22 cellular contexts compared by ENCODE assay signal in the genomic region with DNA sequence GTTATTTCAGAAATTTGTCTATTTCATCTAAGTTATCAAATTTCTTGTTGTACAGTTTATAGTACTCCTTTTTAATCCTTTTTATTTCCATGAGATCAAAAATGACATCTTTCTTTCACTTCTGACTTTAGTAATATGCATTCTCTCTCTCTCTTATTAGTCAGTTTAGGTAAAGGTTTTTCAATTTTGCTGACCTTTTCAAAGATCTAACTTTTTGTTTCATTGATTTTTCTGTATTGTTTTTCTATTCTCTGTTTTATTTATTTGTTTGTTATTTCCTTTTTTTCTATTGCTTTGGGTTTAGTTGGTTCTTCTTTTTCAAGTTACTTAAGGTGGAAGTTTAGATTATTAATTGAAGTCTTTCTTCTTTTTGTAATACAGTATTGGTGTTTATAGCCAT.
DNase-seq lines count a peak whose midpoint lies in the region; ATAC-seq, FAIRE-seq and TF ChIP-seq lines count a peak whose summit lies in the region.
"Had no signal": no experiment of that assay in that cellular context is flagged by ENCODE, and none has a peak within 500 bp of the region (broad histone marks: within the 10 kb centered on the region; RNA-seq: fewer than 3 reads in every experiment).

No MANE protein-coding gene starts in this region.

- no peak overlapping the region for H2BK15ac ChIP-seq in IMR-90 (ENCODE audit: low read depth, low read length)

- POLR2A ChIA-PET in A549 (lab: Yijun Ruan, JAX) (no interaction called here), IMR-90 (lab: Charles Lee; ENCODE audit: unreplicated experiment) (no interaction called here)

- no peaks in the 10 kb centered on the region for H3K36me3 ChIP-seq in IMR-90 (ENCODE audit: control insufficient read depth, insufficient read depth, low read length)
- H3K36me3 ChIP-seq: BLaER1 treated with 17β-estradiol and CSF1 and Interleukin-3, amounts not matched to agents 10 nM and 100 nM had no signal

- H3K9me3 Mint-ChIP-seq in activated T-cell treated with anti-CD3 and anti-CD28 coated beads, Interleukin-2, amount 50 U/mL, for 4 hours = peaks cover 3% of the 10 kb centered on the region

- H3K4me1 ChIP-seq in A549 (no peaks in the 10 kb centered on the region; the same call in 2 of the 3 replicates), IMR-90 (ENCODE audit: control insufficient read depth, insufficient read depth, low read length) (no peaks in the 10 kb centered on the region)
- H3K4me1 ChIP-seq: Caco-2 had no signal

- H2AFZ ChIP-seq in IMR-90 (replicated peaks; ENCODE audit: low read length, poor library complexity) = no peak overlapping the region

- intact Hi-C loops in IMR-90 (cut with micrococcal nuclease) = no loop called here

- no peaks in the 10 kb centered on the region for H3K9me3 ChIP-seq in A549
- peaks cover 6% of the 10 kb centered on the region; the same call in 1 of the 2 replicates for H3K9me3 ChIP-seq in IMR-90 (ENCODE audit: control insufficient read depth, insufficient read depth, low read length)
- H3K9me3 ChIP-seq: BLaER1 treated with 17β-estradiol and CSF1 and Interleukin-3, amounts not matched to agents 10 nM and 100 nM; Caco-2 had no signal

- dilution Hi-C loops in IMR-90 (cut with HindIII; ENCODE audit: low sequenced_read_pairs, unreplicated experiment) = no loop called here

- no peak overlapping the region for H2BK5ac ChIP-seq in IMR-90 (ENCODE audit: low read depth, low read length, poor library complexity, severe bottlenecking)

- H2AK9ac ChIP-seq in IMR-90 (replicated peaks; ENCODE audit: low read depth, low read length, poor library complexity) = no peak overlapping the region

- no peak for TF ChIP-seq RAD21 in A549 (conservative IDR thresholded peaks at IDR 0.05 in 1 of 2, IDR thresholded peaks at IDR 0.05 in 1 of 2)
- TF ChIP-seq RAD21 in IMR-90 (IDR thresholded peaks at IDR 0.05; ENCODE audit: low read length) = no peak

- H2BK20ac ChIP-seq in IMR-90 (ENCODE audit: low read depth, low read length) = no peak overlapping the region

- no peak overlapping the region for H4K91ac ChIP-seq in IMR-90 (ENCODE audit: insufficient read depth, low read depth, low read length)

- no peak overlapping the region for H4K8ac ChIP-seq in IMR-90 (ENCODE audit: low read depth in 2 of 2, low read length in 2 of 2)

- no peaks in the 10 kb centered on the region for H3K36me3 Mint-ChIP-seq in activated T-cell treated with anti-CD3 and anti-CD28 coated beads, Interleukin-2, amount 50 U/mL, for 4 hours (ENCODE audit: insufficient read depth)
- H3K36me3 Mint-ChIP-seq: CD8-positive, alpha-beta T cell had no signal

- H4K5ac ChIP-seq in IMR-90 (ENCODE audit: low read depth, low read length) = no peak overlapping the region

- H3K4me3 ChIP-seq in A549 = no peak overlapping the region
- H3K4me3 ChIP-seq in IMR-90 (ENCODE audit: insufficient read depth, low read depth, low read length) = no peak overlapping the region
- H3K4me3 ChIP-seq: BLaER1 treated with 17β-estradiol and CSF1 and Interleukin-3, amounts not matched to agents 10 nM and 100 nM had no signal

- TF ChIP-seq EP300 in A549 (IDR thresholded peaks at IDR 0.05) = no peak

- no peak overlapping the region for H3K23ac ChIP-seq in IMR-90 (ENCODE audit: low read depth, low read length)

- H3K4me2 ChIP-seq in A549 (no peak overlapping the region), IMR-90 (ENCODE audit: low read depth, low read length) (no peak overlapping the region)
- H3K4me2 ChIP-seq: BLaER1 treated with 17β-estradiol and CSF1 and Interleukin-3, amounts not matched to agents 10 nM and 100 nM had no signal

- no peak overlapping the region for H3K4ac ChIP-seq in IMR-90 (ENCODE audit: low read depth, low read length)

- TF ChIP-seq CTCF in A549 (IDR thresholded peaks at IDR 0.05) (no peak), IMR-90 (conservative IDR thresholded peaks at IDR 0.05; ENCODE audit: low read depth, low read length) (no peak)

- no peak overlapping the region for H3K9ac ChIP-seq in IMR-90 (ENCODE audit: low read depth, low read length)
- H3K9ac ChIP-seq: BLaER1 treated with 17β-estradiol and CSF1 and Interleukin-3, amounts not matched to agents 10 nM and 100 nM had no signal

- H4K20me1 ChIP-seq in IMR-90 (ENCODE audit: insufficient read depth, low read length) = no peaks in the 10 kb centered on the region
- H4K20me1 ChIP-seq: BLaER1 treated with 17β-estradiol and CSF1 and Interleukin-3, amounts not matched to agents 10 nM and 100 nM had no signal

- H3K27me3 Mint-ChIP-seq in activated T-cell treated with anti-CD3 and anti-CD28 coated beads, Interleukin-2, amount 50 U/mL, for 4 hours (ENCODE audit: low read depth) = no peaks in the 10 kb centered on the region
- H3K27me3 Mint-ChIP-seq: B cell; CD4-positive, alpha-beta T cell had no signal

- BruUV-seq in IMR-90 (replicated peaks; lab: Mats Ljungman, UMichigan) = no TSS peak

- H3K18ac ChIP-seq in IMR-90 (ENCODE audit: low read depth, low read length) = no peak overlapping the region

- no peaks in the 10 kb centered on the region for H3K27me3 ChIP-seq in IMR-90 (ENCODE audit: control insufficient read depth, insufficient read depth, low read length)
- H3K27me3 ChIP-seq: BLaER1 treated with 17β-estradiol and CSF1 and Interleukin-3, amounts not matched to agents 10 nM and 100 nM had no signal

- H3K4me3 Mint-ChIP-seq in activated T-cell treated with anti-CD3 and anti-CD28 coated beads, Interleukin-2, amount 50 U/mL, for 4 hours = no peak overlapping the region
- H3K4me3 Mint-ChIP-seq: B cell; CD4-positive, alpha-beta T cell; CD8-positive, alpha-beta T cell had no signal

- DNase-seq in A549 (ENCODE audit: low read depth in 1 of 2, low spot score in 1 of 2) (no peak), IMR-90 (no peak)
- no peak for DNase-seq in activated T-cell treated with anti-CD3 and anti-CD28 coated beads, Interleukin-2, amount 50 U/mL, for 4 hours
- no peak for DNase-seq in activated CD4-positive, alpha-beta T cell treated with anti-CD3 and anti-CD28 coated beads, Interleukin-2, amount 50 U/mL, for 4 hours
- DNase-seq: 8988T; AML-193; Caco-2; Calu3; CD4-positive, alpha-beta T cell; CD8-positive, alpha-beta T cell; DMS79 treated with DMSO at 0.1 percent for 48 hours; GF-D8 had no signal

- H3K27ac ChIP-seq in A549 (no peak overlapping the region), IMR-90 (ENCODE audit: insufficient read depth, low read length) (no peak overlapping the region)
- H3K27ac ChIP-seq: BLaER1 treated with 17β-estradiol and CSF1 and Interleukin-3, amounts not matched to agents 10 nM and 100 nM; C4-2B had no signal

- no peak for FAIRE-seq in A549 (lab: Jason Lieb, UNC)
- FAIRE-seq in colon (lab: Jason Lieb, UNC) = peak; percentile 18
- FAIRE-seq: A204.1, D721Med, G401.6, GM12891, GM19239 had no signal

- TF ChIP-seq POLR2A in A549 (IDR thresholded peaks at IDR 0.05; ENCODE audit: low read length) (no peak), IMR-90 (IDR thresholded peaks at IDR 0.05; ENCODE audit: low read depth, low read length) (no peak)

- CTCF ChIA-PET in A549 (lab: Yijun Ruan, JAX) (no interaction called here), IMR-90 (lab: Yijun Ruan, JAX) (no interaction called here)

- H3K14ac ChIP-seq in IMR-90 (replicated peaks; ENCODE audit: low read depth, low read length) = no peak overlapping the region

- no peak overlapping the region for H2BK120ac ChIP-seq in IMR-90 (ENCODE audit: low read depth, low read length)

- no peak overlapping the region for H3K56ac ChIP-seq in IMR-90 (ENCODE audit: extremely low read depth, insufficient read depth, low read length)

- H3K4me1 Mint-ChIP-seq in activated T-cell treated with anti-CD3 and anti-CD28 coated beads, Interleukin-2, amount 50 U/mL, for 4 hours (ENCODE audit: low read depth) = no peaks in the 10 kb centered on the region
- H3K4me1 Mint-ChIP-seq: B cell had no signal

- ATAC-seq in A549 (no peak), IMR-90 (ENCODE audit: low read depth) (no peak), GM19324 (IDR thresholded peaks at IDR 0.05; ENCODE audit: low FRiP score, unreplicated experiment) (no peak)
- no peak for ATAC-seq in activated T-cell treated with anti-CD3 and anti-CD28 coated beads, Interleukin-2, amount 50 U/mL, for 4 hours
- ATAC-seq: CD8-positive, alpha-beta T cell had no signal

- in situ Hi-C loops in IMR-90 (cut with MboI; ENCODE audit: low sequenced_read_pairs) = no loop called here

- no peaks in the 10 kb centered on the region for H3K9me1 ChIP-seq in IMR-90 (ENCODE audit: insufficient read depth, low read length)

- H3K79me1 ChIP-seq in IMR-90 (ENCODE audit: low read depth in 1 of 2, low read length in 2 of 2) = no peaks in the 10 kb centered on the region

- H2AK5ac ChIP-seq in IMR-90 (ENCODE audit: low read depth, low read length) = no peak overlapping the region

TF ChIP-seq in A549, 52 proteins besides CTCF, POLR2A, EP300 and RAD21:
- TF ChIP-seq HDAC2 (IDR thresholded peaks at IDR 0.05) (no peak), MAFK (IDR thresholded peaks at IDR 0.05; ENCODE audit: partially characterized antibody) (peak; percentile 26), HOXB5 (CRISPR knock-in tag; IDR thresholded peaks at IDR 0.05) (no peak), RCOR1 (IDR thresholded peaks at IDR 0.05; ENCODE audit: low read depth, low read length) (no peak), ESRRA (IDR thresholded peaks at IDR 0.05; ENCODE audit: borderline replicate concordance, low read length) (no peak), ZNF302 (CRISPR knock-in tag; IDR thresholded peaks at IDR 0.05) (no peak)
TF ChIP-seq in A549: peak in this region for 1.

TF ChIP-seq in IMR-90, 13 proteins besides CTCF, POLR2A, EP300 and RAD21:
- TF ChIP-seq FOS (IDR thresholded peaks at IDR 0.05; ENCODE audit: low read depth, low read length) (no peak), MAFK (IDR thresholded peaks at IDR 0.05; ENCODE audit: low read depth, low read length) (peak; percentile 45; the same call in 1 of the 2 replicates), RFX5 (IDR thresholded peaks at IDR 0.05; ENCODE audit: low read depth, low read length) (no peak)
- TF ChIP-seq, protein P1, sequence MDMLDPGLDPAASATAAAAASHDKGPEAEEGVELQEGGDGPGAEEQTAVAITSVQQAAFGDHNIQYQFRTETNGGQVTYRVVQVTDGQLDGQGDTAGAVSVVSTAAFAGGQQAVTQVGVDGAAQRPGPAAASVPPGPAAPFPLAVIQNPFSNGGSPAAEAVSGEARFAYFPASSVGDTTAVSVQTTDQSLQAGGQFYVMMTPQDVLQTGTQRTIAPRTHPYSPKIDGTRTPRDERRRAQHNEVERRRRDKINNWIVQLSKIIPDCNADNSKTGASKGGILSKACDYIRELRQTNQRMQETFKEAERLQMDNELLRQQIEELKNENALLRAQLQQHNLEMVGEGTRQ (IDR thresholded peaks at IDR 0.05; ENCODE audit: low read depth, low read length) = no peak
